1 cellular context compared by ENCODE assay signal in genomic region chr6:63514488-63515173, GRCh38.
A peak's percentile ranks its signal among the peaks of the same experiment; 100 is the strongest.
TF ChIP-seq lines count a peak whose summit lies in the region.

No MANE protein-coding gene starts in this region.

TF ChIP-seq in HepG2, 621 proteins besides CTCF, POLR2A, EP300 and RAD21 (continued from another document and continues in another):
- peak; percentile 41; the same call in 1 of the 2 replicates for TF ChIP-seq PRDM10 (CRISPR knock-in tag; IDR thresholded peaks at IDR 0.05; ENCODE audit: low read depth)
- TF ChIP-seq HMGXB3 (CRISPR knock-in tag; IDR thresholded peaks at IDR 0.05; ENCODE audit: borderline replicate concordance), result 0 out of 2 replicates have a peak, but pooled peaks have one; percentile 9
- TF ChIP-seq TARDBP (CRISPR knock-in tag; IDR thresholded peaks at IDR 0.05), result peak; percentile 78; the same call in 1 of the 2 replicates
- TF ChIP-seq SMYD3 (CRISPR knock-in tag; IDR thresholded peaks at IDR 0.05), result peak; percentile 94
- TF ChIP-seq ZNF850 (CRISPR knock-in tag; conservative IDR thresholded peaks at IDR 0.05), result no peak
- TF ChIP-seq TEAD3 (CRISPR knock-in tag; optimal IDR thresholded peaks at IDR 0.05; ENCODE audit: borderline replicate concordance), result peak; percentile 71
- TF ChIP-seq ZNF292 (CRISPR knock-in tag; IDR thresholded peaks at IDR 0.05; ENCODE audit: borderline replicate concordance, low read depth), result peak; percentile 55; the same call in 1 of the 2 replicates
- peak; percentile 74 for TF ChIP-seq ZKSCAN8 (CRISPR knock-in tag; IDR thresholded peaks at IDR 0.05; ENCODE audit: borderline replicate concordance)
- peak; percentile 64; the same call in 1 of the 2 replicates for TF ChIP-seq SKIL (CRISPR knock-in tag; IDR thresholded peaks at IDR 0.05; ENCODE audit: borderline replicate concordance)
- TF ChIP-seq ZNF281 (CRISPR knock-in tag; IDR thresholded peaks at IDR 0.05; ENCODE audit: borderline replicate concordance), result no peak
- peak; percentile 33; the same call in 1 of the 2 replicates for TF ChIP-seq MAZ (IDR thresholded peaks at IDR 0.05; ENCODE audit: borderline replicate concordance, low read depth, low read length)
- TF ChIP-seq MAZ (CRISPR knock-in tag; IDR thresholded peaks at IDR 0.05; ENCODE audit: low read depth), result peak; percentile 58
- TF ChIP-seq ZNF749 (CRISPR knock-in tag; IDR thresholded peaks at IDR 0.05; ENCODE audit: borderline replicate concordance), result peak; percentile 60; the same call in 1 of the 2 replicates
- no peak for TF ChIP-seq KIAA2018 (CRISPR knock-in tag; IDR thresholded peaks at IDR 0.05; ENCODE audit: borderline replicate concordance)
- TF ChIP-seq SSRP1 (CRISPR knock-in tag; IDR thresholded peaks at IDR 0.05), result peak; percentile 98; the same call in 1 of the 2 replicates
- 0 out of 2 replicates have a peak, but pooled peaks have one; percentile 52 for TF ChIP-seq TMF1 (CRISPR knock-in tag; IDR thresholded peaks at IDR 0.05; ENCODE audit: low read depth)
- peak; percentile 30; the same call in 1 of the 2 replicates for TF ChIP-seq TOE1 (CRISPR knock-in tag; IDR thresholded peaks at IDR 0.05)
- peak; percentile 87; the same call in 1 of the 2 replicates for TF ChIP-seq FOXK1 (CRISPR knock-in tag; IDR thresholded peaks at IDR 0.05; ENCODE audit: borderline replicate concordance, low read depth)
- TF ChIP-seq BHLHE40 (IDR thresholded peaks at IDR 0.05; ENCODE audit: low read length), result 0 out of 2 replicates have a peak, but pooled peaks have one; percentile 8
- TF ChIP-seq ZSCAN12 (CRISPR knock-in tag; IDR thresholded peaks at IDR 0.05), result no peak
- peak; percentile 72; the same call in 1 of the 2 replicates for TF ChIP-seq ZNF430 (CRISPR knock-in tag; IDR thresholded peaks at IDR 0.05)
- TF ChIP-seq LCORL (IDR thresholded peaks at IDR 0.05), result no peak; the same call in 1 of the 2 replicates
- peak; percentile 41; the same call in 1 of the 2 replicates for TF ChIP-seq LCORL (CRISPR knock-in tag; IDR thresholded peaks at IDR 0.05)
- TF ChIP-seq REPIN1 (CRISPR knock-in tag; IDR thresholded peaks at IDR 0.05; ENCODE audit: borderline replicate concordance, low read depth), result 0 out of 2 replicates have a peak, but pooled peaks have one; percentile 50
- TF ChIP-seq ZNF547 (CRISPR knock-in tag; IDR thresholded peaks at IDR 0.05), result peak; percentile 67; the same call in 1 of the 2 replicates
- TF ChIP-seq CC2D1A (CRISPR knock-in tag; IDR thresholded peaks at IDR 0.05), result no peak
- no peak for TF ChIP-seq ZNF337 (CRISPR knock-in tag; IDR thresholded peaks at IDR 0.05; ENCODE audit: borderline replicate concordance, low read depth)
- no peak for TF ChIP-seq HNRNPL (IDR thresholded peaks at IDR 0.05; ENCODE audit: low read depth, low read length)
- no peak for TF ChIP-seq ZNF446 (CRISPR knock-in tag; IDR thresholded peaks at IDR 0.05)
- peak; percentile 63; the same call in 1 of the 2 replicates for TF ChIP-seq ARID2 (CRISPR knock-in tag; IDR thresholded peaks at IDR 0.05; ENCODE audit: borderline replicate concordance)
- TF ChIP-seq HMGXB4 (CRISPR knock-in tag; IDR thresholded peaks at IDR 0.05; ENCODE audit: borderline replicate concordance in 1 of 2, low read depth in 1 of 2), result peak in 1 of 2 experiments; percentile 54; a peak in 1 of 4 replicates
